17 cellular contexts compared by ENCODE assay signal in the genomic region with DNA sequence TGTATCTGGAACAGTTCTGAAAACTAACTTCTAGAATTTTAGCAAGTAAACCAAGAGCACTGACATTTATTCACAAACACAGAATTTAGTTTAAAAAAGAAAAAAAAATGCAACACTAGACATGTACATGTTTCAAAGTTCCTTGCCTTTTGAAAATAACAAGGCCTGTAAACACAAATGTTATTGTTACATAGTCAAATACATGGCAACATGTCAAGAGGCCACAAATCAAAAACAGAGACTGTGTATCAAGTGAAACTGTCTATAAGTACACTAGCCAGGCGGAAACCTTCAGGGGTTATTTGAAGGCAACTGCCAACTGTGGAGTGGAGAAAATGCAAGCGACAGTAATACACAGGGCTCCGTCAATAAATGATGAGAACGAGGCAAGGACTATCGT.
DNase-seq lines count a peak whose midpoint lies in the region; ATAC-seq and TF ChIP-seq lines count a peak whose summit lies in the region.
"Had no signal": no experiment of that assay in that cellular context is flagged by ENCODE, and none has a peak within 500 bp of the region (broad histone marks: within the 10 kb centered on the region; RNA-seq: fewer than 3 reads in every experiment).

No MANE protein-coding gene starts in this region.

- H3K36me3 Mint-ChIP-seq in activated CD4-positive, alpha-beta T cell treated with anti-CD3 and anti-CD28 coated beads, Interleukin-2, amount 10 ng/mL, durations not matched to agents 24 days and 14 days (ENCODE audit: low read depth): peaks cover 77% of the 10 kb centered on the region

- no peaks in the 10 kb centered on the region for H3K27me3 ChIP-seq in left ventricle myocardium inferior (ENCODE audit: low read depth)
- H3K27me3 ChIP-seq in ascending aorta: no peaks in the 10 kb centered on the region
- H3K27me3 ChIP-seq in upper lobe of right lung: no peaks in the 10 kb centered on the region
- H3K27me3 ChIP-seq: BLaER1 treated with 17β-estradiol and CSF1 and Interleukin-3, amounts not matched to agents 10 nM and 100 nM; hepatocyte had no signal

- H3K27me3 Mint-ChIP-seq in activated CD4-positive, alpha-beta T cell treated with anti-CD3 and anti-CD28 coated beads, Interleukin-2, amount 10 ng/mL, durations not matched to agents 24 days and 14 days: no peaks in the 10 kb centered on the region
- H3K27me3 Mint-ChIP-seq: memory B cell had no signal

- H3K36me3 ChIP-seq in left ventricle myocardium inferior (peaks cover 38% of the 10 kb centered on the region), ascending aorta (peaks cover 14 to 48% of the 10 kb centered on the region in 2 donors), mesodermal cell (ENCODE audit: control insufficient read depth, insufficient read depth, low read length) (peaks cover 26% of the 10 kb centered on the region), upper lobe of right lung (peaks cover 72% of the 10 kb centered on the region)

- WGBS in mesodermal cell (ENCODE audit: insufficient coverage in 2 of 2), 2 experiments: 96 to 97% methylated on average over 5 of the region's 5 CpGs

- H3K4me3 ChIP-seq in left ventricle myocardium inferior (no peak overlapping the region), ascending aorta (no peak overlapping the region), mesodermal cell (ENCODE audit: extremely low read depth, insufficient read depth, low read length, poor library complexity, severe bottlenecking) (no peak overlapping the region), upper lobe of right lung (no peak overlapping the region)
- H3K4me3 ChIP-seq: BLaER1 treated with 17β-estradiol and CSF1 and Interleukin-3, amounts not matched to agents 10 nM and 100 nM; hepatocyte had no signal

- no peaks in the 10 kb centered on the region for H3K9me3 Mint-ChIP-seq in activated CD4-positive, alpha-beta T cell treated with anti-CD3 and anti-CD28 coated beads, Interleukin-2, amount 10 ng/mL, durations not matched to agents 24 days and 14 days
- H3K9me3 Mint-ChIP-seq: activated T-helper 2 cell treated with anti-CD3 and anti-CD28 coated beads, Interferon-gamma antibody, Interleukin-2, Interleukin-4, amounts not matched to agents 10 μg/mL and 5 μg/mL and 100 μg/mL, durations not matched to agents 14 hours and 24 hours and 36 hours; memory B cell had no signal

- intact Hi-C loops in left ventricle myocardium inferior (cut with micrococcal nuclease): no loop called here
- intact Hi-C loops in Right ventricle myocardium superior (cut with DNase I): no loop called here
- intact Hi-C loops in ascending aorta (cut with DNase I): loop anchor here (2.0 kb wide), 1 partner anchor 15 kb away; no protein-coding TSS in a partner anchor
- intact Hi-C loops in upper lobe of right lung (cut with DNase I): no loop called here
- intact Hi-C loops in activated CD4-positive, alpha-beta T cell treated with anti-CD3 and anti-CD28 coated beads, Interleukin-2, amount 10 ng/mL, durations not matched to agents 24 days and 14 days (cut with micrococcal nuclease): no loop called here

- no peak overlapping the region for H3K27ac Mint-ChIP-seq in activated CD4-positive, alpha-beta T cell treated with anti-CD3 and anti-CD28 coated beads, Interleukin-2, amount 10 ng/mL, durations not matched to agents 24 days and 14 days
- H3K27ac Mint-ChIP-seq: activated T-helper 2 cell treated with anti-CD3 and anti-CD28 coated beads, Interferon-gamma antibody, Interleukin-2, Interleukin-4, amounts not matched to agents 10 μg/mL and 5 μg/mL and 100 μg/mL, durations not matched to agents 14 hours and 24 hours and 36 hours had no signal

- H3K27ac ChIP-seq in left ventricle myocardium inferior (replicated peaks): peak overlapping the region; percentile 14
- H3K27ac ChIP-seq in ascending aorta: peak overlapping the region; percentile 16 to 19
- peak overlapping the region; percentile 4 for H3K27ac ChIP-seq in mesodermal cell (ENCODE audit: low read depth, low read length, severe bottlenecking)
- peak overlapping the region; percentile 32 for H3K27ac ChIP-seq in upper lobe of right lung
- H3K27ac ChIP-seq: hepatocyte had no signal

- no peak for ATAC-seq in Right ventricle myocardium superior (ENCODE audit: poor library complexity)
- ATAC-seq in upper lobe of right lung: no peak
- no peak for ATAC-seq in HG03196 (IDR thresholded peaks at IDR 0.05; ENCODE audit: unreplicated experiment)

- no peak for TF ChIP-seq CTCF in left ventricle myocardium inferior (IDR thresholded peaks at IDR 0.05; ENCODE audit: borderline replicate concordance)
- TF ChIP-seq CTCF in ascending aorta (IDR thresholded peaks at IDR 0.05): no peak
- no peak for TF ChIP-seq CTCF in upper lobe of right lung (IDR thresholded peaks at IDR 0.05)

- no peak for DNase-seq in left ventricle myocardium inferior
- DNase-seq in Right ventricle myocardium superior: no peak
- DNase-seq in ascending aorta (ENCODE audit: low spot score in 2 of 2): no peak
- DNase-seq in upper lobe of right lung: no peak
- DNase-seq in activated CD4-positive, alpha-beta T cell treated with anti-CD3 and anti-CD28 coated beads, Interleukin-2, amount 10 ng/mL, durations not matched to agents 24 days and 14 days: no peak
- DNase-seq in COR-L47 (lab: John Stamatoyannopoulos, UW): no peak
- DNase-seq: activated CD4-positive, alpha-beta T cell treated with anti-CD3 and anti-CD28 coated beads for 1 hour; OCI-M1; stimulated activated CD4-positive, alpha-beta T cell treated with anti-CD3 and anti-CD28 coated beads, Interleukin-4, amount 100 ng/mL, for 24 hours; stimulated activated naive CD4-positive, alpha-beta T cell; T-helper 1 cell had no signal

- no peaks in the 10 kb centered on the region for H3K9me3 ChIP-seq in left ventricle myocardium inferior (replicated peaks)
- H3K9me3 ChIP-seq in ascending aorta: no peaks in the 10 kb centered on the region
- no peaks in the 10 kb centered on the region for H3K9me3 ChIP-seq in mesodermal cell (ENCODE audit: control insufficient read depth, low read length)
- no peaks in the 10 kb centered on the region for H3K9me3 ChIP-seq in upper lobe of right lung
- H3K9me3 ChIP-seq: BLaER1 treated with 17β-estradiol and CSF1 and Interleukin-3, amounts not matched to agents 10 nM and 100 nM had no signal

- H3K4me3 Mint-ChIP-seq in activated CD4-positive, alpha-beta T cell treated with anti-CD3 and anti-CD28 coated beads, Interleukin-2, amount 10 ng/mL, durations not matched to agents 24 days and 14 days: no peak overlapping the region
- H3K4me3 Mint-ChIP-seq: memory B cell had no signal

- peaks cover 82% of the 10 kb centered on the region for H3K4me1 ChIP-seq in left ventricle myocardium inferior
- peaks cover 4 to 44% of the 10 kb centered on the region in 2 donors for H3K4me1 ChIP-seq in ascending aorta
- no peaks in the 10 kb centered on the region for H3K4me1 ChIP-seq in mesodermal cell (ENCODE audit: control insufficient read depth, insufficient read depth, low read length, poor library complexity, severe bottlenecking)
- peaks cover 38% of the 10 kb centered on the region for H3K4me1 ChIP-seq in upper lobe of right lung

- peaks cover 42% of the 10 kb centered on the region for H3K4me1 Mint-ChIP-seq in activated CD4-positive, alpha-beta T cell treated with anti-CD3 and anti-CD28 coated beads, Interleukin-2, amount 10 ng/mL, durations not matched to agents 24 days and 14 days
